In the genomic region with DNA sequence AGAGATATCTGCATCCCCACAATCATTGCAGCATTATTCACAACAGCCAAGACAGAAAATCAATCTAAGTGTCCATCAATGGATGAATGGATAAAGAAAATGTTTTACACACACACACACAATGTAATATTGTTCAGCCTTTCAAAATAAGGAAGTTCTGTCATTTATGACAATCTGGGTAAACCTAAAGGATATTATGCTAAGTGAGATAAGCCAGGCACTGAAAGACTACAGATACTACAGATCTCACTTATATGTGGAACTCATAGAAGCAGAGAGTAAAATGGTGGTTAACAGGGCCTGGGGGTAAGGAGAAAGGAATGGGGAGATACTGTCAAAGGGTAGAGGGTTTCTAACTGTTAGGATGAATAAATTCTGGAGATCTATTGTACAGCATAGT, we compare ENCODE assay signal across 28 cellular contexts.
"Had no signal": no experiment of that assay in that cellular context is flagged by ENCODE, and none has a peak within 500 bp of the region (broad histone marks: within the 10 kb centered on the region; RNA-seq: fewer than 3 reads in every experiment).

No MANE protein-coding gene starts in this region.

- H3K4me3 ChIP-seq: adrenal gland, SJSA1 had no signal

- H3K4me1 ChIP-seq: adrenal gland, SJSA1 had no signal

- ATAC-seq: activated CD8-positive, alpha-beta T cell treated with anti-CD3 and anti-CD28 coated beads, Interleukin-2, amount 10 ng/mL, durations not matched to agents 7 days and 5 days; Panc1; Right ventricle myocardium inferior; SK-N-SH treated with all-trans-retinoic acid at 6 μM for 48 hours; T-helper 17 cell; WTC11 had no signal

- H3K9me3 ChIP-seq: adrenal gland, SJSA1 had no signal

- H3K36me3 ChIP-seq: adrenal gland, SJSA1 had no signal

- H3K27me3 ChIP-seq: adrenal gland, SJSA1 had no signal

- H3K27ac ChIP-seq: adrenal gland, SJSA1 had no signal

- DNase-seq: activated CD4-positive, alpha-beta T cell treated with anti-CD3 and anti-CD28 coated beads for 48 hours; activated CD4-positive, alpha-beta T cell treated with anti-CD3 and anti-CD28 coated beads, Interleukin-2, amount 50 U/mL, for 4 hours; activated CD4-positive, CD25-positive, alpha-beta regulatory T cell treated with anti-CD3 and anti-CD28 coated beads, Interleukin-2, amount 50 U/mL, for 72 hours; activated CD8-positive, alpha-beta memory T cell treated with anti-CD3 and anti-CD28 coated beads, Interleukin-2, amount 50 U/mL, for 48 hours; activated CD8-positive, alpha-beta T cell treated with anti-CD3 and anti-CD28 coated beads, Interleukin-2, amount 10 ng/mL, durations not matched to agents 7 days and 5 days; activated naive CD4-positive, alpha-beta T cell treated with anti-CD3 and anti-CD28 coated beads, Interleukin-2, amount 50 U/mL, for 16 hours; activated naive CD8-positive, alpha-beta T cell treated with anti-CD3 and anti-CD28 coated beads, Interleukin-2, amount 10 ng/mL, durations not matched to agents 7 days and 5 days; activated T-cell treated with anti-CD3 and anti-CD28 coated beads, Interleukin-2, amount 50 U/mL, for 1 hour; adrenal gland; anterior cingulate cortex; cerebellar nuclear complex; KG1; NCI-H1092 treated with DMSO at 0.1 percent for 48 hours; NCI-H1417 treated with DMSO at 0.1 percent for 48 hours; NCI-H1694; NCI-H2029; NCI-H2107; NCI-H2171 treated with DMSO at 0.1 percent for 48 hours; NCI-H226; NCI-H526; NCI-H82; RPMI8226; T-helper 17 cell had no signal
